8 cellular contexts compared by ENCODE assay signal in genomic region chr2:101697794-101698418, GRCh38. TPM values are rescaled to one million over a fixed set of nuclear protein-coding genes. Genes with fewer than 3 reads are reported as not detected.
A peak's percentile ranks its signal among the peaks of the same experiment; 100 is the strongest.
DNase-seq lines count a peak whose midpoint lies in the region; ATAC-seq lines count a peak whose summit lies in the region.

No MANE protein-coding gene starts in this region.

- peaks cover 0 to 2% of the 10 kb centered on the region in 2 donors for H3K27me3 Mint-ChIP-seq in natural killer cell treated with Interleukin-12 subunit alpha and Interleukin-12 subunit beta and Interleukin-15 and Interleukin-18, amount 100 ng/mL, for 72 hours

- H3K9me3 Mint-ChIP-seq in natural killer cell treated with Interleukin-12 subunit alpha and Interleukin-12 subunit beta and Interleukin-15 and Interleukin-18, amount 100 ng/mL, for 72 hours = no peaks in the 10 kb centered on the region

- H3K4me1 ChIP-seq in endocrine pancreas (ENCODE audit: control insufficient read depth, insufficient read depth, low read length) = peaks cover 9% of the 10 kb centered on the region

- no peaks in the 10 kb centered on the region for H3K27me3 ChIP-seq in endocrine pancreas (ENCODE audit: control insufficient read depth, insufficient read depth, low read length)

- H3K4me1 Mint-ChIP-seq in natural killer cell treated with Interleukin-12 subunit alpha and Interleukin-12 subunit beta and Interleukin-15 and Interleukin-18, amount 100 ng/mL, for 72 hours (ENCODE audit: low read depth in 2 of 2) = peaks cover 9 to 19% of the 10 kb centered on the region in 2 donors

- no peak overlapping the region for H3K27ac Mint-ChIP-seq in natural killer cell treated with Interleukin-12 subunit alpha and Interleukin-12 subunit beta and Interleukin-15 and Interleukin-18, amount 100 ng/mL, for 72 hours

- DNase-seq in NCI-H146 (lab: John Stamatoyannopoulos, UW) = peak; percentile 42
- DNase-seq in NCI-H146 treated with DMSO at 0.1 percent for 48 hours (lab: John Stamatoyannopoulos, UW; ENCODE audit: unreplicated experiment) = no peak
- DNase-seq in SW480 (ENCODE audit: low spot score) = peak; percentile 14
- no peak for DNase-seq in natural killer cell treated with Interleukin-12 subunit alpha and Interleukin-12 subunit beta and Interleukin-15 and Interleukin-18, amount 100 ng/mL, for 72 hours (ENCODE audit: low spot score)
- no peak for DNase-seq in hepatic stellate cell (ENCODE audit: low spot score)
- no peak for DNase-seq in NOMO-1 treated with dmso at 0.1 percent for 144 hours (lab: John Stamatoyannopoulos, UW; ENCODE audit: unreplicated experiment)

- H3K9me3 ChIP-seq in endocrine pancreas (ENCODE audit: control insufficient read depth, low read length) = no peaks in the 10 kb centered on the region

- no peaks in the 10 kb centered on the region for H3K36me3 ChIP-seq in endocrine pancreas (ENCODE audit: control insufficient read depth, insufficient read depth, low read length)

- H3K36me3 Mint-ChIP-seq in natural killer cell treated with Interleukin-12 subunit alpha and Interleukin-12 subunit beta and Interleukin-15 and Interleukin-18, amount 100 ng/mL, for 72 hours = peaks cover 10% of the 10 kb centered on the region

- no peak overlapping the region for H3K4me3 Mint-ChIP-seq in natural killer cell treated with Interleukin-12 subunit alpha and Interleukin-12 subunit beta and Interleukin-15 and Interleukin-18, amount 100 ng/mL, for 72 hours

- ATAC-seq in HG02642 (IDR thresholded peaks at IDR 0.05; ENCODE audit: poor library complexity, unreplicated experiment) = peak; percentile 57
- peak; percentile 66 for ATAC-seq in natural killer cell treated with Interleukin-12 subunit alpha and Interleukin-12 subunit beta and Interleukin-15 and Interleukin-18, amount 100 ng/mL, for 72 hours

- peak overlapping the region; percentile 78 for H3K9ac ChIP-seq in endocrine pancreas (ENCODE audit: control insufficient read depth, insufficient read depth, low read length)

- peak overlapping the region; percentile 92 for H3K4me3 ChIP-seq in endocrine pancreas (ENCODE audit: control insufficient read depth, insufficient read depth, low read length)

RNA-seq across cellular contexts. Expression of gene MAP4K4, which starts 0.4 kb away (rescaled TPM):
- 10 to 100 TPM; 69.1 to 71.5 TPM for total RNA-seq in natural killer cell treated with Interleukin-12 subunit alpha and Interleukin-12 subunit beta and Interleukin-15 and Interleukin-18, amount 100 ng/mL, for 72 hours

Comparison
In these comparisons a context has a peak if more than half of its experiments do, and no peak if none do; other contexts are left out.
1. DNase-seq: peak in NCI-H146 (single experiment) and SW480 (single experiment); none in NCI-H146 treated with DMSO at 0.1 percent for 48 hours (single experiment), natural killer cell treated with Interleukin-12 subunit alpha and Interleukin-12 subunit beta and Interleukin-15 and Interleukin-18, amount 100 ng/mL, for 72 hours (single experiment), hepatic stellate cell (single experiment) and NOMO-1 treated with dmso at 0.1 percent for 144 hours (single experiment).